ENCODE assay signal across 8 cellular contexts in genomic region chr1:236394905-236395779, GRCh38. TPM values are rescaled to one million over a fixed set of nuclear protein-coding genes. Genes with fewer than 3 reads are reported as not detected.
DNase-seq lines count a peak whose midpoint lies in the region; ATAC-seq and TF ChIP-seq lines count a peak whose summit lies in the region.

No MANE protein-coding gene starts in this region.

- peaks cover 42% of the 10 kb centered on the region for H3K36me3 Mint-ChIP-seq in activated T-helper 2 cell treated with anti-CD3 and anti-CD28 coated beads, Interferon-gamma antibody, Interleukin-2, Interleukin-4, amounts not matched to agents 10 μg/mL and 5 μg/mL and 100 μg/mL, durations not matched to agents 14 hours and 24 hours and 36 hours (ENCODE audit: low read depth)
- no peaks in the 10 kb centered on the region for H3K36me3 Mint-ChIP-seq in glutamatergic neuron (ENCODE audit: unreplicated experiment)

- H3K9me3 Mint-ChIP-seq in activated T-helper 2 cell treated with anti-CD3 and anti-CD28 coated beads, Interferon-gamma antibody, Interleukin-2, Interleukin-4, amounts not matched to agents 10 μg/mL and 5 μg/mL and 100 μg/mL, durations not matched to agents 14 hours and 24 hours and 36 hours, result no peaks in the 10 kb centered on the region
- H3K9me3 Mint-ChIP-seq in glutamatergic neuron (ENCODE audit: unreplicated experiment), result peaks cover 1% of the 10 kb centered on the region

- WGBS in psoas muscle, 3 donors, result 1% methylated on average over 65 to 82 of the region's 82 CpGs

- DNase-seq in NCI-H1092 treated with DMSO at 0.1 percent for 48 hours (lab: John Stamatoyannopoulos, UW), result peak; percentile 25
- DNase-seq in NCI-H1092 (lab: John Stamatoyannopoulos, UW), result no peak
- peak; percentile 30 for DNase-seq in NOMO-1 treated with dmso at 0.1 percent for 144 hours (lab: John Stamatoyannopoulos, UW; ENCODE audit: unreplicated experiment)
- DNase-seq in activated T-helper 2 cell treated with anti-CD3 and anti-CD28 coated beads, Interferon-gamma antibody, Interleukin-2, Interleukin-4, amounts not matched to agents 10 μg/mL and 5 μg/mL and 100 μg/mL, durations not matched to agents 14 hours and 24 hours and 36 hours (ENCODE audit: low spot score), result peak; percentile 64
- DNase-seq in glutamatergic neuron, result peak; percentile 51
- DNase-seq in psoas muscle, result peak in 1 of 2 donors; percentile 18

- H3K27me3 Mint-ChIP-seq in activated T-helper 2 cell treated with anti-CD3 and anti-CD28 coated beads, Interferon-gamma antibody, Interleukin-2, Interleukin-4, amounts not matched to agents 10 μg/mL and 5 μg/mL and 100 μg/mL, durations not matched to agents 14 hours and 24 hours and 36 hours (ENCODE audit: low read depth), result peaks cover 11% of the 10 kb centered on the region
- peaks cover 15% of the 10 kb centered on the region for H3K27me3 Mint-ChIP-seq in glutamatergic neuron (ENCODE audit: unreplicated experiment)

- ATAC-seq in HG02759 (IDR thresholded peaks at IDR 0.05; ENCODE audit: unreplicated experiment), result peak; percentile 82
- ATAC-seq in psoas muscle, result no peak
- no peak for ATAC-seq in GM18873 (IDR thresholded peaks at IDR 0.05; ENCODE audit: low FRiP score, unreplicated experiment)

- H3K27me3 ChIP-seq in psoas muscle (ENCODE audit: insufficient read depth in 3 of 3, low read length in 2 of 3), result peaks cover 4 to 45% (median 19%) of the 10 kb centered on the region in 3 donors

- peaks cover 57% of the 10 kb centered on the region for H3K4me1 Mint-ChIP-seq in activated T-helper 2 cell treated with anti-CD3 and anti-CD28 coated beads, Interferon-gamma antibody, Interleukin-2, Interleukin-4, amounts not matched to agents 10 μg/mL and 5 μg/mL and 100 μg/mL, durations not matched to agents 14 hours and 24 hours and 36 hours (ENCODE audit: low read depth)
- H3K4me1 Mint-ChIP-seq in glutamatergic neuron (ENCODE audit: low read depth, unreplicated experiment), result peaks cover 2% of the 10 kb centered on the region

- peak overlapping the region; percentile 84 for H3K4me3 Mint-ChIP-seq in activated T-helper 2 cell treated with anti-CD3 and anti-CD28 coated beads, Interferon-gamma antibody, Interleukin-2, Interleukin-4, amounts not matched to agents 10 μg/mL and 5 μg/mL and 100 μg/mL, durations not matched to agents 14 hours and 24 hours and 36 hours (ENCODE audit: low read depth)
- H3K4me3 Mint-ChIP-seq in glutamatergic neuron (ENCODE audit: unreplicated experiment), result peak overlapping the region; percentile 91

- H3K27ac Mint-ChIP-seq in activated T-helper 2 cell treated with anti-CD3 and anti-CD28 coated beads, Interferon-gamma antibody, Interleukin-2, Interleukin-4, amounts not matched to agents 10 μg/mL and 5 μg/mL and 100 μg/mL, durations not matched to agents 14 hours and 24 hours and 36 hours, result peak overlapping the region; percentile 79
- peak overlapping the region; percentile 17 for H3K27ac Mint-ChIP-seq in glutamatergic neuron (ENCODE audit: unreplicated experiment)

- no peaks in the 10 kb centered on the region for H3K4me1 ChIP-seq in psoas muscle

- no peak overlapping the region for H3K27ac ChIP-seq in psoas muscle

- TF ChIP-seq CTCF in glutamatergic neuron (IDR thresholded peaks at IDR 0.05; ENCODE audit: partially characterized antibody, unreplicated experiment), result no peak
- TF ChIP-seq CTCF in psoas muscle (IDR thresholded peaks at IDR 0.05), result no peak

- H3K36me3 ChIP-seq in psoas muscle (ENCODE audit: insufficient read depth in 1 of 2, low read depth in 1 of 2), result no peaks in the 10 kb centered on the region

- intact Hi-C loops in activated T-helper 2 cell treated with anti-CD3 and anti-CD28 coated beads, Interferon-gamma antibody, Interleukin-2, Interleukin-4, amounts not matched to agents 10 μg/mL and 5 μg/mL and 100 μg/mL, durations not matched to agents 14 hours and 24 hours and 36 hours (cut with micrococcal nuclease), result loop anchor here (1.0 to 10.0 kb wide), 4 partner anchors 92 to 528 kb away; partner anchors contain the start of genes GPR137B, LYST and MTR
- intact Hi-C loops in psoas muscle (cut with DNase I), result loop anchor here in 1 of 2 donors (10.0 kb wide), 1 partner anchor 60 kb away; no protein-coding TSS in a partner anchor

- H3K9me3 ChIP-seq in psoas muscle, result no peaks in the 10 kb centered on the region

- peak overlapping the region; percentile 63 for H3K4me3 ChIP-seq in psoas muscle

RNA-seq across cellular contexts. Expression of gene EDARADD, which starts 1.1 kb away (rescaled TPM):
- total RNA-seq in activated T-helper 2 cell treated with anti-CD3 and anti-CD28 coated beads, Interferon-gamma antibody, Interleukin-2, Interleukin-4, amounts not matched to agents 10 μg/mL and 5 μg/mL and 100 μg/mL, durations not matched to agents 14 hours and 24 hours and 36 hours, result 53.8 and 54.8 TPM in 2 replicates
- total RNA-seq in glutamatergic neuron (ENCODE audit: unreplicated experiment), result 0.98 TPM
- total RNA-seq in psoas muscle, result under 1 TPM in 1 of 4 donors, not detected in 3; 0.25 TPM
- under 1 TPM in 1 of 3 donors, not detected in 2; 0.05 TPM for polyA plus RNA-seq in psoas muscle

Comparison
In these comparisons a context has a peak if more than half of its experiments do, and no peak if none do; other contexts are left out.
1. RNA of gene EDARADD, which starts 1.1 kb away (total RNA-seq): 53.8 to 54.8 TPM in activated T-helper 2 cell treated with anti-CD3 and anti-CD28 coated beads, Interferon-gamma antibody, Interleukin-2, Interleukin-4, amounts not matched to agents 10 μg/mL and 5 μg/mL and 100 μg/mL, durations not matched to agents 14 hours and 24 hours and 36 hours; 0.98 TPM in glutamatergic neuron (single experiment) and 0.25 TPM in psoas muscle; every median in the first group is over 10 times any median in the second.